ENCODE assay signal across 10 cellular contexts in the genomic region with DNA sequence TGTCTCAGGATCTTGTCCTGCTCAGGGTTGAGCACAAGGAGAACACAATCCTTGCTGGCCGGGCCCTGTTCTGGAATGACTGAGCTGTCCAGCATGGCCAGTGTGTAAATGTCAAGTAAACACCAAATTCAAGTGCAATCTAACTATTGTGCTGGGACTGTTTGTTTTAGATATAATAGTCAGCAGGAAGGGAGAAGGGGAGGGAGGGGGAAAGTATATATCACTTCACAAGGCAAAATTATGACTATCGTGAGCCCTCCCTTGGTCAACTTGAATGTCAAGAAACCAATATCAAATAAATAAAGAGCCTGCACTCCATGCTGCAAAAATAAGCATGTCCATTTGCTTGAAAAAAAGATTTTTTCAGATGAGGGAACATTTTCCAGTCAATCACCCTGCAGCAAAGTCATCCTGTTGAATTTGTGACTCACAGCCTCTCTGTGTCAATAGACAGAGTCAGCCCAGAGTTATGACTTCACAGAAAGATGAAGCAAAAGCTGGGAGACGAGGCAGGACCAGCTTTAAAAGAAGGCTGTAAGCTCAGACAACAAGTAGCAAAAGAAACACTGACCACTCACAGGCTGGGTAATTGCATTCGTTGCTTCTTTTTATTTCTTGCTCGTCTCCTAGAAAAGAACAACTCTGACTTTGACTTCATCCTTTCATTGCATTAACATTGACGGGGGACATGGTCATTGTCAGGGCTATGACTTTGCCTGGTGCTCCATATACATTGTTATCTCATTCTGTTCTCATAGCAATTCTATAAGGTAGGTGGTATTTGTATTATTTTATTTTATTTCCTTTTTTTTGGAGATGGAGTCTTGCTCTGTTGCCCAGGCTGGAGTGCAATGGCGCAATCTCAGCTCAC. TPM values are rescaled to one million over a fixed set of nuclear protein-coding genes. Genes with fewer than 3 reads are reported as not detected.
A peak's percentile ranks its signal among the peaks of the same experiment; 100 is the strongest.
DNase-seq lines count a peak whose midpoint lies in the region; ATAC-seq and TF ChIP-seq lines count a peak whose summit lies in the region.
"Had no signal": no experiment of that assay in that cellular context is flagged by ENCODE, and none has a peak within 500 bp of the region (broad histone marks: within the 10 kb centered on the region; RNA-seq: fewer than 3 reads in every experiment).

No MANE protein-coding gene starts in this region.

- H3K27me3 ChIP-seq in osteoblast (ENCODE audit: insufficient read depth, low read length): no peaks in the 10 kb centered on the region
- H3K27me3 ChIP-seq in dorsolateral prefrontal cortex: peaks cover 0 to 3% (median 0%) of the 10 kb centered on the region in 45 donors
- H3K27me3 ChIP-seq: gastrocnemius medialis had no signal

- H3K9me3 Mint-ChIP-seq in activated T-helper 17 cell treated with anti-CD3 and anti-CD28 coated beads, Interleukin-2, amount 50 U/mL, for 72 hours: no peaks in the 10 kb centered on the region

- no peaks in the 10 kb centered on the region for H3K36me3 Mint-ChIP-seq in activated T-helper 17 cell treated with anti-CD3 and anti-CD28 coated beads, Interleukin-2, amount 50 U/mL, for 72 hours (ENCODE audit: low read depth)

- H3K27me3 Mint-ChIP-seq in activated T-helper 17 cell treated with anti-CD3 and anti-CD28 coated beads, Interleukin-2, amount 50 U/mL, for 72 hours: no peaks in the 10 kb centered on the region

- H3K4me1 Mint-ChIP-seq in activated T-helper 17 cell treated with anti-CD3 and anti-CD28 coated beads, Interleukin-2, amount 50 U/mL, for 72 hours: no peaks in the 10 kb centered on the region

- H3K4me3 Mint-ChIP-seq in activated T-helper 17 cell treated with anti-CD3 and anti-CD28 coated beads, Interleukin-2, amount 50 U/mL, for 72 hours: no peak overlapping the region

- H3K4me1 ChIP-seq in osteoblast (ENCODE audit: insufficient read depth, low read length): peaks cover 14% of the 10 kb centered on the region
- H3K4me1 ChIP-seq: gastrocnemius medialis had no signal

- H3K27ac Mint-ChIP-seq in activated T-helper 17 cell treated with anti-CD3 and anti-CD28 coated beads, Interleukin-2, amount 50 U/mL, for 72 hours: no peak overlapping the region

- no peaks in the 10 kb centered on the region for H3K9me3 ChIP-seq in osteoblast (ENCODE audit: low read depth, low read length)
- H3K9me3 ChIP-seq: gastrocnemius medialis had no signal

- peak overlapping the region; percentile 75 for H3K4me2 ChIP-seq in osteoblast (ENCODE audit: insufficient read depth, low read length)

- H3K36me3 ChIP-seq in osteoblast (ENCODE audit: insufficient read depth, low read length): no peaks in the 10 kb centered on the region
- H3K36me3 ChIP-seq: gastrocnemius medialis had no signal

- H3K79me2 ChIP-seq in osteoblast (ENCODE audit: insufficient read depth, low read length): no peaks in the 10 kb centered on the region

- no peaks in the 10 kb centered on the region for H4K20me1 ChIP-seq in osteoblast (ENCODE audit: insufficient read depth, low read length)

- peak overlapping the region; percentile 89 for H2AFZ ChIP-seq in osteoblast (ENCODE audit: low read length)

- no peak overlapping the region for H3K4me3 ChIP-seq in osteoblast (ENCODE audit: insufficient read depth, low read length)
- no peak overlapping the region for H3K4me3 ChIP-seq in dorsolateral prefrontal cortex
- H3K4me3 ChIP-seq: gastrocnemius medialis had no signal

- DNase-seq in DMS153 treated with DMSO at 0.1 percent for 48 hours (lab: John Stamatoyannopoulos, UW; ENCODE audit: unreplicated experiment) (peak; percentile 57), NCI-H748 treated with DMSO at 0.1 percent for 48 hours (lab: John Stamatoyannopoulos, UW) (peak; percentile 80), epithelial cell of prostate (ENCODE audit: low read depth, low spot score) (peak; percentile 56), osteoblast (ENCODE audit: insufficient read length, low spot score, missing footprints) (peak; percentile 97), dorsolateral prefrontal cortex (no peak)
- DNase-seq in NK-92 treated with Interleukin-12 subunit alpha and Interleukin-12 subunit beta, amount 100 ng/mL, for 24 hours (lab: John Stamatoyannopoulos, UW): no peak
- DNase-seq: gastrocnemius medialis; stimulated activated CD4-positive, alpha-beta T cell treated with anti-CD3 and anti-CD28 coated beads, Interleukin-4, amount 100 ng/mL, for 4 hours had no signal

- TF ChIP-seq CTCF in osteoblast (IDR thresholded peaks at IDR 0.05; ENCODE audit: extremely low read depth, low read depth, low read length) (no peak), dorsolateral prefrontal cortex (IDR thresholded peaks at IDR 0.05 in 54 of 56, conservative IDR thresholded peaks at IDR 0.05 in 2 of 56; ENCODE audit: low read depth in 1 of 56, partially characterized antibody in 56 of 56) (no peak)

- H3K27ac ChIP-seq in epithelial cell of prostate: peak overlapping the region; percentile 75
- peak overlapping the region; percentile 81 for H3K27ac ChIP-seq in osteoblast (ENCODE audit: low read depth, low read length)
- H3K27ac ChIP-seq in dorsolateral prefrontal cortex: peak overlapping the region in 12 of 59 donors; percentile 14 to 74 (median 31)
- H3K27ac ChIP-seq: gastrocnemius medialis had no signal

- ATAC-seq in HG03469 (IDR thresholded peaks at IDR 0.05; ENCODE audit: unreplicated experiment): no peak
- ATAC-seq in activated T-helper 17 cell treated with anti-CD3 and anti-CD28 coated beads, Interleukin-2, amount 50 U/mL, for 72 hours (replicated peaks): no peak

- intact Hi-C loops in dorsolateral prefrontal cortex (cut with DNase I): no loop called here

RNA-seq across cellular contexts. Expression of a gene that starts 15.3 kb away (rescaled TPM):
- total RNA-seq in osteoblast (33.9 and 34.7 TPM in 2 replicates), dorsolateral prefrontal cortex (10 to 100 TPM in 43 of 120 experiments, 1 to 10 TPM in 77; 1.7 to 32.7 (median 8.3) TPM)
- total RNA-seq in activated T-helper 17 cell treated with anti-CD3 and anti-CD28 coated beads, Interleukin-2, amount 50 U/mL, for 72 hours: under 1 TPM; 0.19 to 0.48 TPM

Comparison
In these comparisons a context has a peak if more than half of its experiments do, and no peak if none do; other contexts are left out.
1. DNase-seq: peak in DMS153 treated with DMSO at 0.1 percent for 48 hours (single experiment), NCI-H748 treated with DMSO at 0.1 percent for 48 hours (single experiment), epithelial cell of prostate (single experiment) and osteoblast (single experiment); none in NK-92 treated with Interleukin-12 subunit alpha and Interleukin-12 subunit beta, amount 100 ng/mL, for 24 hours (single experiment) and dorsolateral prefrontal cortex (0 of 10).